ENCODE assay signal across 8 cellular contexts in genomic region chr17:57747221-57748017, GRCh38. TPM values are rescaled to one million over a fixed set of nuclear protein-coding genes. Genes with fewer than 3 reads are reported as not detected.
A peak's percentile ranks its signal among the peaks of the same experiment; 100 is the strongest.
DNase-seq lines count a peak whose midpoint lies in the region; ATAC-seq and TF ChIP-seq lines count a peak whose summit lies in the region.

No MANE protein-coding gene starts in this region.

- peaks cover 3% of the 10 kb centered on the region for H3K27me3 Mint-ChIP-seq in GM23338 (ENCODE audit: insufficient read depth, low read depth, poor library complexity)
- H3K27me3 Mint-ChIP-seq in endodermal cell (ENCODE audit: insufficient read depth): peaks cover 4% of the 10 kb centered on the region

- 51 to 54% methylated on average over 5 to 6 of the region's 6 CpGs for WGBS in endodermal cell (ENCODE audit: insufficient coverage in 1 of 2, insufficient read length in 1 of 2), 2 experiments
- WGBS in testis, 2 donors: 40 to 47% methylated on average over 6 of the region's 6 CpGs

- peak overlapping the region; percentile 88 for H3K27ac ChIP-seq in BLaER1
- no peak overlapping the region for H3K27ac ChIP-seq in GM23338 (ENCODE audit: low read depth)
- no peak overlapping the region for H3K27ac ChIP-seq in endodermal cell (ENCODE audit: low read depth, low read length)
- H3K27ac ChIP-seq in testis: no peak overlapping the region

- intact Hi-C loops in testis (cut with DNase I; ENCODE audit: low total_unique reads): loop anchor here (10.0 kb wide), 1 partner anchor 153 kb away; no protein-coding TSS in a partner anchor

- H3K27me3 ChIP-seq in BLaER1: no peaks in the 10 kb centered on the region
- no peaks in the 10 kb centered on the region for H3K27me3 ChIP-seq in GM23338 (ENCODE audit: insufficient read depth)
- peaks cover 4% of the 10 kb centered on the region for H3K27me3 ChIP-seq in endodermal cell (ENCODE audit: control insufficient read depth, insufficient read depth, low read length, poor library complexity, severe bottlenecking)
- no peaks in the 10 kb centered on the region for H3K27me3 ChIP-seq in testis

- no peaks in the 10 kb centered on the region; the same call in 1 of the 2 replicates for H3K9me2 ChIP-seq in GM23338 (ENCODE audit: insufficient read depth)

- H4K20me1 ChIP-seq in BLaER1 (no peaks in the 10 kb centered on the region), GM23338 (replicated peaks; ENCODE audit: insufficient read depth) (no peaks in the 10 kb centered on the region)

- TF ChIP-seq POLR2A in testis (IDR thresholded peaks at IDR 0.05) (no peak), GM18505 (IDR thresholded peaks at IDR 0.05; ENCODE audit: borderline replicate concordance, extremely low read depth, insufficient read depth, insufficient read length) (no peak)

- H3K4me3 Mint-ChIP-seq in GM23338 (no peak overlapping the region), endodermal cell (no peak overlapping the region)

- H3K36me3 Mint-ChIP-seq in GM23338 (ENCODE audit: low read depth) (no peaks in the 10 kb centered on the region), endodermal cell (ENCODE audit: low read depth) (no peaks in the 10 kb centered on the region)

- peak overlapping the region; percentile 60; the same call in 1 of the 2 replicates for H3K4me3 ChIP-seq in BLaER1
- no peak overlapping the region for H3K4me3 ChIP-seq in GM23338
- H3K4me3 ChIP-seq in endodermal cell (ENCODE audit: low read length): peak overlapping the region; percentile 36
- H3K4me3 ChIP-seq in testis: no peak overlapping the region

- no peaks in the 10 kb centered on the region for H3K79me2 ChIP-seq in GM23338 (replicated peaks; ENCODE audit: insufficient read depth)

- peaks cover 93% of the 10 kb centered on the region for H3K4me1 ChIP-seq in BLaER1
- no peaks in the 10 kb centered on the region for H3K4me1 ChIP-seq in GM23338 (ENCODE audit: insufficient read depth)
- peaks cover 20% of the 10 kb centered on the region for H3K4me1 ChIP-seq in endodermal cell (ENCODE audit: control insufficient read depth, insufficient read depth, low read length)
- H3K4me1 ChIP-seq in testis: peaks cover 12% of the 10 kb centered on the region

- H3K9ac ChIP-seq in BLaER1 (peak overlapping the region; percentile 73), endodermal cell (ENCODE audit: extremely low read depth, low read length, poor library complexity, severe bottlenecking) (no peak overlapping the region)

- H3K36me3 ChIP-seq in BLaER1 (no peaks in the 10 kb centered on the region), GM23338 (ENCODE audit: insufficient read depth) (no peaks in the 10 kb centered on the region), endodermal cell (ENCODE audit: control insufficient read depth, insufficient read depth, low read length) (no peaks in the 10 kb centered on the region), testis (ENCODE audit: low read depth, missing control alignments) (no peaks in the 10 kb centered on the region)

- peaks cover 9% of the 10 kb centered on the region for H3K4me1 Mint-ChIP-seq in GM23338
- H3K4me1 Mint-ChIP-seq in endodermal cell: peaks cover 38% of the 10 kb centered on the region

- H2AFZ ChIP-seq in GM23338: no peak overlapping the region

- peak overlapping the region; percentile 82 for H3K4me2 ChIP-seq in BLaER1
- H3K4me2 ChIP-seq in GM23338: no peak overlapping the region

- peak; percentile 86 for TF ChIP-seq CTCF in GM23338 (conservative IDR thresholded peaks at IDR 0.05; ENCODE audit: low read depth in 2 of 2)
- peak; percentile 83 for TF ChIP-seq CTCF in endodermal cell (conservative IDR thresholded peaks at IDR 0.05)
- TF ChIP-seq CTCF in testis (IDR thresholded peaks at IDR 0.05): peak; percentile 31 to 65 (median 63)

- H3K27ac Mint-ChIP-seq in GM23338 (no peak overlapping the region), endodermal cell (no peak overlapping the region)

- H3F3A ChIP-seq in GM23338 (replicated peaks; ENCODE audit: low read depth): no peaks in the 10 kb centered on the region

- ATAC-seq in GM23338 (peak; percentile 81), GM18505 (IDR thresholded peaks at IDR 0.05; ENCODE audit: unreplicated experiment) (no peak)

- no peaks in the 10 kb centered on the region for H3K9me3 ChIP-seq in BLaER1
- peaks cover 11% of the 10 kb centered on the region for H3K9me3 ChIP-seq in endodermal cell (ENCODE audit: control insufficient read depth, low read length)
- H3K9me3 ChIP-seq in testis: no peaks in the 10 kb centered on the region

- peak; percentile 84 for DNase-seq in GM23338 (ENCODE audit: low spot score)
- peak; percentile 72 for DNase-seq in NCI-H345 treated with DMSO at 0.1 percent for 48 hours (lab: John Stamatoyannopoulos, UW; ENCODE audit: unreplicated experiment)
- DNase-seq in activated CD4-positive, alpha-beta T cell treated with anti-CD3 and anti-CD28 coated beads for 4 hours: peak; percentile 19 to 32
- DNase-seq in endodermal cell: peak; percentile 78
- peak; percentile 48 for DNase-seq in midbrain (lab: John Stamatoyannopoulos, UW)
- DNase-seq in testis: peak; percentile 49

- H3K9me3 Mint-ChIP-seq in GM23338: no peaks in the 10 kb centered on the region
- peaks cover 2% of the 10 kb centered on the region for H3K9me3 Mint-ChIP-seq in endodermal cell

TF ChIP-seq in GM23338, 12 proteins besides CTCF, POLR2A, EP300 and RAD21 (continues in another document):
- TF ChIP-seq EZH2phosphoT487 (IDR thresholded peaks at IDR 0.05; ENCODE audit: unreplicated experiment) (no peak), NANOG (IDR thresholded peaks at IDR 0.05; ENCODE audit: borderline replicate concordance) (no peak), ZNF331 (CRISPR knock-in tag; IDR thresholded peaks at IDR 0.05; ENCODE audit: low read depth) (no peak), CREB1 (CRISPR knock-in tag; IDR thresholded peaks at IDR 0.05; ENCODE audit: low read depth) (no peak), ETS1 (IDR thresholded peaks at IDR 0.05) (no peak)

RNA-seq across cellular contexts. Expression of gene CCDC182, which starts 2.3 kb away (rescaled TPM):
- not detected in 2 replicates for total RNA-seq in GM23338 (2014; rRNA removed; shearing (Covaris generic))
- not detected in 2 replicates for polyA plus RNA-seq in GM23338 (2016; fragmentation: Nextera tagmentation; extraction: Ambion mirVana)
- total RNA-seq in endodermal cell: under 1 TPM in 1 of 2 donors, not detected in 1; 0.33 TPM
- polyA plus RNA-seq in endodermal cell (2013, experiment 1 of 2): not detected
- not detected for polyA plus RNA-seq in endodermal cell (2013, experiment 2 of 2)
- 10 to 100 TPM; 12.5 to 25.8 TPM for total RNA-seq in testis
- polyA plus RNA-seq in testis (ENCODE audit: insufficient read depth, low read depth, low replicate concordance): 33.2 TPM

Comparison
In these comparisons a context has a peak if more than half of its experiments do, and no peak if none do; other contexts are left out.
1. H3K4me3 ChIP-seq: peak in BLaER1 (single experiment) and endodermal cell (single experiment); none in GM23338 (single experiment) and testis (0 of 2).
2. DNase-seq: peak in every context shown above with its lines; median percentile 84 in GM23338; 78 in endodermal cell; 72 in NCI-H345 treated with DMSO at 0.1 percent for 48 hours; 49 in testis; 48 in midbrain; 26 in activated CD4-positive, alpha-beta T cell treated with anti-CD3 and anti-CD28 coated beads for 4 hours.
3. RNA of gene CCDC182, which starts 2.3 kb away (total RNA-seq): 12.5 to 25.8 TPM in testis; 0.33 TPM in endodermal cell and not detected in GM23338; every median in the first group is over 10 times any median in the second.
4. Peak in every context shown above with its lines, with median percentiles within 50 percentile points of each other: CTCF ChIP-seq.